ENCODE assay signal across 8 cellular contexts in genomic region chr1:7771673-7772299, GRCh38. TPM values are rescaled to one million over a fixed set of nuclear protein-coding genes. Genes with fewer than 3 reads are reported as not detected.
DNase-seq lines count a peak whose midpoint lies in the region; ATAC-seq and TF ChIP-seq lines count a peak whose summit lies in the region.

No MANE protein-coding gene starts in this region.

- H3K27ac Mint-ChIP-seq in CD8-positive, alpha-beta memory T cell, result peak overlapping the region; percentile 75 to 90 (median 84)
- H3K27ac Mint-ChIP-seq in activated naive CD8-positive, alpha-beta T cell treated with anti-CD3 and anti-CD28 coated beads, Interleukin-2, amount 50 U/mL, for 24 hours, result peak overlapping the region; percentile 69

- peak; percentile 24 for ATAC-seq in HG02588 (IDR thresholded peaks at IDR 0.05; ENCODE audit: unreplicated experiment)
- no peak for ATAC-seq in activated naive CD8-positive, alpha-beta T cell treated with anti-CD3 and anti-CD28 coated beads, Interleukin-2, amount 50 U/mL, for 24 hours
- no peak for ATAC-seq in thoracic aorta (ENCODE audit: insufficient number of reproducible peaks, low FRiP score, low read depth)

- H3K27ac ChIP-seq in CD8-positive, alpha-beta memory T cell (ENCODE audit: low read depth, low read length), result peak overlapping the region; percentile 74
- peak overlapping the region; percentile 91 for H3K27ac ChIP-seq in layer of hippocampus (ENCODE audit: low read depth, low read length)
- peak overlapping the region; percentile 90 to 91 for H3K27ac ChIP-seq in thoracic aorta

- no peak for TF ChIP-seq CTCF in thoracic aorta (IDR thresholded peaks at IDR 0.05)

- H3K4me3 ChIP-seq in CD8-positive, alpha-beta memory T cell (ENCODE audit: low read length), result peak overlapping the region; percentile 92
- peak overlapping the region; percentile 94 for H3K4me3 ChIP-seq in thoracic aorta

- H3K9me3 Mint-ChIP-seq in CD8-positive, alpha-beta memory T cell, result no peaks in the 10 kb centered on the region
- H3K9me3 Mint-ChIP-seq in activated naive CD8-positive, alpha-beta T cell treated with anti-CD3 and anti-CD28 coated beads, Interleukin-2, amount 50 U/mL, for 24 hours, result no peaks in the 10 kb centered on the region

- peaks cover 4% of the 10 kb centered on the region for H3K36me3 ChIP-seq in CD8-positive, alpha-beta memory T cell (ENCODE audit: insufficient read depth, low read length)
- H3K36me3 ChIP-seq in thoracic aorta, result peaks cover 2% of the 10 kb centered on the region

- H3K36me3 Mint-ChIP-seq in CD8-positive, alpha-beta memory T cell, result peaks cover 0 to 48% (median 11%) of the 10 kb centered on the region in 3 donors
- peaks cover 19% of the 10 kb centered on the region for H3K36me3 Mint-ChIP-seq in activated naive CD8-positive, alpha-beta T cell treated with anti-CD3 and anti-CD28 coated beads, Interleukin-2, amount 50 U/mL, for 24 hours (ENCODE audit: low read depth)

- POLR2A ChIA-PET in CD8-positive, alpha-beta memory T cell (lab: Charles Lee), result no interaction called here

- no peaks in the 10 kb centered on the region for H3K9me3 ChIP-seq in CD8-positive, alpha-beta memory T cell (ENCODE audit: low read length)
- no peaks in the 10 kb centered on the region for H3K9me3 ChIP-seq in thoracic aorta

- CTCF ChIA-PET in CD8-positive, alpha-beta memory T cell (lab: Charles Lee), result interaction anchor here (1.0 to 1.8 kb wide), 3 partner anchors 8 to 104 kb away, joined by 3 to 7 read pairs (median 3); no protein-coding TSS in a partner anchor

- DNase-seq in CD8-positive, alpha-beta memory T cell, result no peak
- DNase-seq in activated naive CD8-positive, alpha-beta T cell treated with anti-CD3 and anti-CD28 coated beads, Interleukin-2, amount 50 U/mL, for 24 hours, result no peak
- DNase-seq in thoracic aorta (ENCODE audit: low spot score) (no peak), midbrain (lab: John Stamatoyannopoulos, UW) (no peak), KG1 (lab: John Stamatoyannopoulos, UW) (no peak), NCI-H2171 (lab: John Stamatoyannopoulos, UW) (no peak)

- H3K27me3 Mint-ChIP-seq in CD8-positive, alpha-beta memory T cell, result peaks cover 0 to 2% of the 10 kb centered on the region in 2 donors
- peaks cover 12% of the 10 kb centered on the region for H3K27me3 Mint-ChIP-seq in activated naive CD8-positive, alpha-beta T cell treated with anti-CD3 and anti-CD28 coated beads, Interleukin-2, amount 50 U/mL, for 24 hours

- H3K4me1 Mint-ChIP-seq in CD8-positive, alpha-beta memory T cell, result peaks cover 27 to 55% (median 52%) of the 10 kb centered on the region in 3 donors
- H3K4me1 Mint-ChIP-seq in activated naive CD8-positive, alpha-beta T cell treated with anti-CD3 and anti-CD28 coated beads, Interleukin-2, amount 50 U/mL, for 24 hours, result peaks cover 32% of the 10 kb centered on the region

- no peaks in the 10 kb centered on the region for H3K27me3 ChIP-seq in CD8-positive, alpha-beta memory T cell (ENCODE audit: insufficient read depth, low read length, poor library complexity, severe bottlenecking)
- H3K27me3 ChIP-seq in layer of hippocampus (ENCODE audit: control insufficient read depth, insufficient read depth, low read length), result no peaks in the 10 kb centered on the region
- H3K27me3 ChIP-seq in thoracic aorta (replicated peaks; ENCODE audit: insufficient read depth), result no peaks in the 10 kb centered on the region

- peaks cover 18% of the 10 kb centered on the region for H3K4me1 ChIP-seq in CD8-positive, alpha-beta memory T cell (ENCODE audit: insufficient read depth, low read length)
- peaks cover 12 to 23% of the 10 kb centered on the region in 2 donors for H3K4me1 ChIP-seq in thoracic aorta (ENCODE audit: control insufficient read depth in 1 of 2, low read depth in 2 of 2)

- peak overlapping the region; percentile 83 to 92 (median 88) for H3K4me3 Mint-ChIP-seq in CD8-positive, alpha-beta memory T cell
- peak overlapping the region; percentile 87 for H3K4me3 Mint-ChIP-seq in activated naive CD8-positive, alpha-beta T cell treated with anti-CD3 and anti-CD28 coated beads, Interleukin-2, amount 50 U/mL, for 24 hours

RNA-seq across cellular contexts. Expression of gene VAMP3, which starts 0.7 kb away (rescaled TPM):
- total RNA-seq in CD8-positive, alpha-beta memory T cell, result 10 to 100 TPM; 27.3 to 32.5 TPM
- 41.7 TPM for polyA plus RNA-seq in CD8-positive, alpha-beta memory T cell
- total RNA-seq in thoracic aorta, result 100 to 1,000 TPM in 1 of 2 donors, 10 to 100 TPM in 1; 87.3 to 102 TPM

RNA-seq across cellular contexts. Expression of gene PER3, which starts 12.3 kb away (rescaled TPM):
- total RNA-seq in CD8-positive, alpha-beta memory T cell, result 1 to 10 TPM; 4.7 TPM
- 6.3 TPM for polyA plus RNA-seq in CD8-positive, alpha-beta memory T cell
- total RNA-seq in thoracic aorta, result 10 to 100 TPM; 19.8 to 21.7 TPM
